Comparison of ENCODE assay signal across 34 cellular contexts in genomic region chr11:32538804-32539203, GRCh38.
"Had no signal": no experiment of that assay in that cellular context is flagged by ENCODE, and none has a peak within 500 bp of the region (broad histone marks: within the 10 kb centered on the region; RNA-seq: fewer than 3 reads in every experiment).

No MANE protein-coding gene starts in this region.

- H3K4me3 ChIP-seq: MG63 had no signal

- DNase-seq: Karpas-422, Kasumi-1, MG63, MM.1S, MV-4-11, NCI-H1048, NCI-H1092, NCI-H1092 treated with DMSO at 0.1 percent for 48 hours, NCI-H1105, NCI-H1105 treated with DMSO at 0.1 percent for 48 hours, NCI-H1417, NCI-H1417 treated with DMSO at 0.1 percent for 48 hours, NCI-H1436, NCI-H1436 treated with DMSO at 0.1 percent for 48 hours, NCI-H146, NCI-H1694, NCI-H1694 treated with DMSO at 0.1 percent for 48 hours, NCI-H187, NCI-H187 treated with DMSO at 0.1 percent for 48 hours, NCI-H1930, NCI-H2029, NCI-H2029 treated with DMSO at 0.1 percent for 48 hours, NCI-H2081, NCI-H2081 treated with DMSO at 0.1 percent for 48 hours, NCI-H2107, NCI-H2171, NCI-H2171 treated with DMSO at 0.1 percent for 48 hours, NCI-H2227 treated with DMSO at 0.1 percent for 48 hours, NCI-H226, NCI-H345, NCI-H446 treated with DMSO at 0.1 percent for 48 hours, NCI-H510A, NCI-H510A treated with DMSO at 0.1 percent for 48 hours, NCI-H524 had no signal

- H3K9me3 ChIP-seq: MG63 had no signal

- H3K36me3 ChIP-seq: MG63 had no signal

- H3K27me3 ChIP-seq: MG63 had no signal
